In the genomic region with DNA sequence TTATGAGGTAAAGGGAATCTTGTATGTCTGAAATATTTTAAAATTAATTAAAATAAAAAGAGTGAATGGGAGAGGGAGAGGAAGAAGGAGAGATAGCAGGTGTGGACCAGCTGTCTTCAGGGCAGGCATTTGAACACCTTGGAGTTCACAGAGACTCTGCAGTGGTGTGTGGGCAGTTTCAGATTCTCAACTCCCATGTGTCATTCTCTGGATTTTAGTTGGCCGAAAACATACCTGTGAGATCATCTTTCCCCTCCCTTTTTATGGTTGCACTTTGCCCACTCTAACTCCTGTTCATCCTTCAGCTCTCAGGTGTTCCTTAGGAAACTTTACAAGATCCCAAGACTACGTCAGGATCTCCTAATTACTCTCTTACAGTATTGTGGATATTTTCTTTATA, we compare ENCODE assay signal across 18 cellular contexts.
DNase-seq lines count a peak whose midpoint lies in the region; ATAC-seq, FAIRE-seq and TF ChIP-seq lines count a peak whose summit lies in the region.
"Had no signal": no experiment of that assay in that cellular context is flagged by ENCODE, and none has a peak within 500 bp of the region (broad histone marks: within the 10 kb centered on the region; RNA-seq: fewer than 3 reads in every experiment).

No MANE protein-coding gene starts in this region.

- no peaks in the 10 kb centered on the region; the same call in 1 of the 2 replicates for H3K27me3 Mint-ChIP-seq in HFFc6 (ENCODE audit: insufficient read depth)

- DNase-seq in activated CD4-positive, alpha-beta T cell treated with anti-CD3 and anti-CD28 coated beads for 48 hours = peak; percentile 52
- no peak for DNase-seq in activated CD4-positive, alpha-beta T cell treated with anti-CD3 and anti-CD28 coated beads for 4 hours
- peak; percentile 46 for DNase-seq in MM.1S
- peak; percentile 80 for DNase-seq in small intestine
- DNase-seq in NCI-H82 (lab: John Stamatoyannopoulos, UW) = no peak
- no peak for DNase-seq in NCI-H2081 (lab: John Stamatoyannopoulos, UW)
- no peak for DNase-seq in HFFc6
- DNase-seq: activated CD4-positive, alpha-beta T cell treated with anti-CD3 and anti-CD28 coated beads, Interleukin-2, amount 50 U/mL, for 1 hour; activated gamma-delta T cell treated with Interleukin-2 at 50 U/mL for 16 hours; effector CD4-positive, alpha-beta T cell; GOT3; IMR-90; NCI-H1048; NCI-H2171; RPMI8226; stomach had no signal

- H3K4me1 ChIP-seq in MM.1S (ENCODE audit: low read length) (peaks cover 16% of the 10 kb centered on the region), small intestine (ENCODE audit: control insufficient read depth in 2 of 2, insufficient read depth in 1 of 2, low read depth in 1 of 2, low read length in 1 of 2) (peaks cover 0 to 5% of the 10 kb centered on the region in 2 donors)

- peaks cover 34% of the 10 kb centered on the region for H3K4me1 Mint-ChIP-seq in HFFc6 (ENCODE audit: low read depth)

- TF ChIP-seq CTCF in MM.1S (IDR thresholded peaks at IDR 0.05; ENCODE audit: low read length) (no peak), HFFc6 (IDR thresholded peaks at IDR 0.05) (no peak)

- H3F3A ChIP-seq in MM.1S (ENCODE audit: insufficient read depth, low read length) = peaks cover 11% of the 10 kb centered on the region

- H3K4me2 ChIP-seq in MM.1S (ENCODE audit: low read depth, low read length) = no peak overlapping the region

- peak; percentile 64 for ATAC-seq in GM19351 (IDR thresholded peaks at IDR 0.05; ENCODE audit: unreplicated experiment)

- FAIRE-seq in small intestine (lab: Jason Lieb, UNC) = no peak

- H3K4me3 Mint-ChIP-seq in HFFc6 = no peak overlapping the region

- H3K27ac ChIP-seq in MM.1S (ENCODE audit: low read length) = no peak overlapping the region; the same call in 1 of the 2 replicates
- no peak overlapping the region for H3K27ac ChIP-seq in small intestine (ENCODE audit: low read depth in 1 of 2, low read length in 1 of 2)
- H3K27ac ChIP-seq: neutrophil, stomach had no signal

- H3K27me3 ChIP-seq in MM.1S (replicated peaks; ENCODE audit: insufficient read depth, low read length) (no peaks in the 10 kb centered on the region), small intestine (ENCODE audit: control insufficient read depth in 2 of 2, insufficient read depth in 2 of 2, low read length in 2 of 2) (no peaks in the 10 kb centered on the region)
- H3K27me3 ChIP-seq: neutrophil, stomach had no signal

- H3K9ac ChIP-seq in MM.1S (ENCODE audit: low read length) = no peak overlapping the region

- peaks cover 81% of the 10 kb centered on the region for H3K79me2 ChIP-seq in MM.1S (ENCODE audit: low read length)

- peaks cover 11% of the 10 kb centered on the region for H4K20me1 ChIP-seq in MM.1S (ENCODE audit: insufficient read depth, low read length)

- H3K9me3 Mint-ChIP-seq in HFFc6 = no peaks in the 10 kb centered on the region

- 0 out of 2 replicates have a peak, but pooled peaks cover 5% of the 10 kb centered on the region for H3K36me3 Mint-ChIP-seq in HFFc6 (ENCODE audit: low read depth)

- H3K36me3 ChIP-seq in MM.1S (replicated peaks; ENCODE audit: insufficient read depth, low read length) (no peaks in the 10 kb centered on the region), small intestine (ENCODE audit: control insufficient read depth in 2 of 2, insufficient read depth in 2 of 2, low read length in 2 of 2) (no peaks in the 10 kb centered on the region)
- H3K36me3 ChIP-seq: neutrophil, stomach had no signal

- H3K4me3 ChIP-seq in MM.1S (ENCODE audit: low read length) (no peak overlapping the region), small intestine (ENCODE audit: low read depth in 1 of 2, low read length in 2 of 2) (no peak overlapping the region)
- H3K4me3 ChIP-seq: stomach had no signal

- no peaks in the 10 kb centered on the region for H3K9me2 ChIP-seq in MM.1S (replicated peaks; ENCODE audit: insufficient read depth, low read length)

- H3K9me3 ChIP-seq in MM.1S (replicated peaks; ENCODE audit: insufficient read depth, low read length) (no peaks in the 10 kb centered on the region), small intestine (ENCODE audit: control insufficient read depth, low read depth) (no peaks in the 10 kb centered on the region)
- H3K9me3 ChIP-seq: neutrophil, stomach had no signal

- no peak overlapping the region for H3K27ac Mint-ChIP-seq in HFFc6

- no peak overlapping the region for H2AFZ ChIP-seq in MM.1S (ENCODE audit: low read length)

- WGBS in small intestine, 3 donors = 25 to 65% (median 33%) methylated on average over 2 of the region's 2 CpGs

Comparison
In these comparisons a context has a peak if more than half of its experiments do, and no peak if none do; other contexts are left out.
1. DNase-seq: peak in activated CD4-positive, alpha-beta T cell treated with anti-CD3 and anti-CD28 coated beads for 48 hours (single experiment), MM.1S (single experiment) and small intestine (single experiment); none in activated CD4-positive, alpha-beta T cell treated with anti-CD3 and anti-CD28 coated beads for 4 hours (0 of 2), NCI-H82 (single experiment), NCI-H2081 (0 of 2) and HFFc6 (single experiment).